ENCODE assay signal across 8 cellular contexts in genomic region chr9:117718085-117718484, GRCh38. TPM values are rescaled to one million over a fixed set of nuclear protein-coding genes. Genes with fewer than 3 reads are reported as not detected.
DNase-seq lines count a peak whose midpoint lies in the region; ATAC-seq, FAIRE-seq and TF ChIP-seq lines count a peak whose summit lies in the region.

No MANE protein-coding gene starts in this region.

- H3K9me3 Mint-ChIP-seq in dendritic cell treated with granulocyte-macrophage colony-stimulating factor and Interleukin-4, amounts not matched to agents 40 ng/mL and 50 ng/mL, for 4 days: no peaks in the 10 kb centered on the region

- H3K36me3 ChIP-seq in GM06990 (ENCODE audit: control insufficient read depth, insufficient read depth, low read length): no peaks in the 10 kb centered on the region
- peaks cover 0 to 2% (median 0%) of the 10 kb centered on the region in 3 donors for H3K36me3 ChIP-seq in esophagus squamous epithelium
- H3K36me3 ChIP-seq in uterus: no peaks in the 10 kb centered on the region

- H3K27ac ChIP-seq in esophagus squamous epithelium (no peak overlapping the region), uterus (no peak overlapping the region)

- H3K27me3 ChIP-seq in GM06990 (replicated peaks; ENCODE audit: control insufficient read depth, insufficient read depth, low read length) (no peaks in the 10 kb centered on the region), esophagus squamous epithelium (no peaks in the 10 kb centered on the region), uterus (no peaks in the 10 kb centered on the region)

- intact Hi-C loops in dendritic cell treated with granulocyte-macrophage colony-stimulating factor and Interleukin-4, amounts not matched to agents 40 ng/mL and 50 ng/mL, for 4 days (cut with micrococcal nuclease): loop anchor here (1.0 kb wide), 1 partner anchor 14 kb away; the partner anchor contains the start of gene TLR4
- intact Hi-C loops in esophagus squamous epithelium (cut with DNase I) (no loop called here), uterus (cut with DNase I; ENCODE audit: low total_unique reads) (no loop called here)

- ATAC-seq in GM21447 (IDR thresholded peaks at IDR 0.05; ENCODE audit: unreplicated experiment): peak; percentile 100
- peak; percentile 100 for ATAC-seq in HG03565 (IDR thresholded peaks at IDR 0.05; ENCODE audit: unreplicated experiment)

- DNase-seq in GM06990 (ENCODE audit: extremely low read depth, insufficient read length) (peak; percentile 43), esophagus squamous epithelium (lab: John Stamatoyannopoulos, UW) (no peak), NCI-H1694 (lab: John Stamatoyannopoulos, UW) (no peak), HTR-8/SVneo (ENCODE audit: insufficient read length, low spot score) (no peak), uterus (no peak)

- H3K4me1 ChIP-seq in esophagus squamous epithelium: peaks cover 0 to 6% (median 0%) of the 10 kb centered on the region in 3 donors
- no peaks in the 10 kb centered on the region for H3K4me1 ChIP-seq in uterus

- no peak overlapping the region for H3K4me3 Mint-ChIP-seq in dendritic cell treated with granulocyte-macrophage colony-stimulating factor and Interleukin-4, amounts not matched to agents 40 ng/mL and 50 ng/mL, for 4 days

- no peaks in the 10 kb centered on the region for H3K27me3 Mint-ChIP-seq in dendritic cell treated with granulocyte-macrophage colony-stimulating factor and Interleukin-4, amounts not matched to agents 40 ng/mL and 50 ng/mL, for 4 days

- no peak for TF ChIP-seq CTCF in GM06990 (IDR thresholded peaks at IDR 0.05; ENCODE audit: insufficient read depth, low read length, poor library complexity, severe bottlenecking)
- TF ChIP-seq CTCF in esophagus squamous epithelium (IDR thresholded peaks at IDR 0.05): no peak
- no peak for TF ChIP-seq CTCF in uterus (IDR thresholded peaks at IDR 0.05)

- TF ChIP-seq POLR2A in esophagus squamous epithelium (IDR thresholded peaks at IDR 0.05) (no peak), uterus (IDR thresholded peaks at IDR 0.05) (no peak)

- H3K36me3 Mint-ChIP-seq in dendritic cell treated with granulocyte-macrophage colony-stimulating factor and Interleukin-4, amounts not matched to agents 40 ng/mL and 50 ng/mL, for 4 days (ENCODE audit: low read depth): peaks cover 48% of the 10 kb centered on the region

- peak overlapping the region; percentile 79 for H3K27ac Mint-ChIP-seq in dendritic cell treated with granulocyte-macrophage colony-stimulating factor and Interleukin-4, amounts not matched to agents 40 ng/mL and 50 ng/mL, for 4 days

- peaks cover 70% of the 10 kb centered on the region for H3K4me1 Mint-ChIP-seq in dendritic cell treated with granulocyte-macrophage colony-stimulating factor and Interleukin-4, amounts not matched to agents 40 ng/mL and 50 ng/mL, for 4 days (ENCODE audit: low read depth)

- H3K4me3 ChIP-seq in GM06990 (replicated peaks; ENCODE audit: low read depth, low read length) (no peak overlapping the region), esophagus squamous epithelium (no peak overlapping the region), uterus (no peak overlapping the region)

- no peaks in the 10 kb centered on the region for H3K9me3 ChIP-seq in esophagus squamous epithelium
- H3K9me3 ChIP-seq in uterus: no peaks in the 10 kb centered on the region

- no peak for FAIRE-seq in HTR-8/SVneo (lab: Jason Lieb, UNC)

RNA-seq across cellular contexts. Expression of gene TLR4, which starts 13.9 kb away (rescaled TPM):
- total RNA-seq in esophagus squamous epithelium (10 to 100 TPM in 1 of 4 donors, 1 to 10 TPM in 2, under 1 TPM in 1; 0.34 to 14.9 (median 5.8) TPM), uterus (10 to 100 TPM; 18.6 to 29.5 (median 26.8) TPM)
